In genomic region chr12:6778571-6779550, GRCh38 we compare ENCODE assay signal across 1 cellular context.
TF ChIP-seq lines count a peak whose summit lies in the region.

No MANE protein-coding gene starts in this region.

TF ChIP-seq in HepG2, 621 proteins besides CTCF, POLR2A, EP300 and RAD21 (continued from another document and continues in another):
- peak; percentile 92 to 96 for TF ChIP-seq HMGXB4 (CRISPR knock-in tag; IDR thresholded peaks at IDR 0.05; ENCODE audit: borderline replicate concordance in 1 of 2, low read depth in 1 of 2)
- peak; percentile 78 for TF ChIP-seq GATAD2A (CRISPR knock-in tag; IDR thresholded peaks at IDR 0.05)
- no peak for TF ChIP-seq GABPA (IDR thresholded peaks at IDR 0.05; ENCODE audit: low read depth, low read length)
- TF ChIP-seq GABPA (CRISPR knock-in tag; IDR thresholded peaks at IDR 0.05; ENCODE audit: low read depth), result peak; percentile 58; the same call in 1 of the 2 replicates
- no peak; the same call in 1 of the 2 replicates for TF ChIP-seq ZNF691 (CRISPR knock-in tag; IDR thresholded peaks at IDR 0.05; ENCODE audit: borderline replicate concordance, low read depth)
- TF ChIP-seq ZMYM2 (CRISPR knock-in tag; IDR thresholded peaks at IDR 0.05), result no peak
- TF ChIP-seq SNAI1 (CRISPR knock-in tag; IDR thresholded peaks at IDR 0.05; ENCODE audit: borderline replicate concordance), result no peak
- 0 out of 4 replicates have a peak, but pooled peaks of 1 of the 2 experiments have one; percentile 52 for TF ChIP-seq ATF4 (CRISPR knock-in tag; IDR thresholded peaks at IDR 0.05)
- no peak for TF ChIP-seq ARID2 (CRISPR knock-in tag; IDR thresholded peaks at IDR 0.05; ENCODE audit: borderline replicate concordance)
- TF ChIP-seq NPAS2 (CRISPR knock-in tag; IDR thresholded peaks at IDR 0.05; ENCODE audit: borderline replicate concordance), result peak; percentile 89; the same call in 1 of the 2 replicates
- TF ChIP-seq ATM (IDR thresholded peaks at IDR 0.05; ENCODE audit: borderline replicate concordance), result no peak
- 0 out of 2 replicates have a peak, but pooled peaks have one; percentile 23 for TF ChIP-seq ATF7-NPFF (CRISPR knock-in tag; IDR thresholded peaks at IDR 0.05; ENCODE audit: low read depth)
- no peak for TF ChIP-seq ZNF598 (CRISPR knock-in tag; IDR thresholded peaks at IDR 0.05; ENCODE audit: borderline replicate concordance)
- no peak for TF ChIP-seq E2F1 (CRISPR knock-in tag; IDR thresholded peaks at IDR 0.05)
- peak; percentile 82 for TF ChIP-seq HDAC2 (CRISPR knock-in tag; IDR thresholded peaks at IDR 0.05)
- TF ChIP-seq BHLHE40 (IDR thresholded peaks at IDR 0.05; ENCODE audit: low read length), result peak; percentile 68; the same call in 1 of the 2 replicates
- no peak for TF ChIP-seq ZMAT5 (CRISPR knock-in tag; IDR thresholded peaks at IDR 0.05; ENCODE audit: borderline replicate concordance, low read depth)
- peak; percentile 40; the same call in 1 of the 2 replicates for TF ChIP-seq HMGXB3 (CRISPR knock-in tag; IDR thresholded peaks at IDR 0.05; ENCODE audit: borderline replicate concordance)
- TF ChIP-seq ETV6 (CRISPR knock-in tag; conservative IDR thresholded peaks at IDR 0.05), result no peak
- no peak for TF ChIP-seq SP1 (IDR thresholded peaks at IDR 0.05)
- TF ChIP-seq SP1 (CRISPR knock-in tag; IDR thresholded peaks at IDR 0.05), result no peak; the same call in 1 of the 2 replicates
- no peak; the same call in 1 of the 2 replicates for TF ChIP-seq ZKSCAN1 (IDR thresholded peaks at IDR 0.05; ENCODE audit: low read length)
- TF ChIP-seq HIVEP1 (CRISPR knock-in tag; IDR thresholded peaks at IDR 0.05), result peak; percentile 78; the same call in 1 of the 2 replicates
- peak; percentile 74; the same call in 1 of the 2 replicates for TF ChIP-seq MEF2D (CRISPR knock-in tag; IDR thresholded peaks at IDR 0.05)
- TF ChIP-seq CENPT (CRISPR knock-in tag; IDR thresholded peaks at IDR 0.05; ENCODE audit: low read depth), result peak; percentile 68; the same call in 1 of the 2 replicates
- no peak for TF ChIP-seq PLSCR1 (CRISPR knock-in tag; IDR thresholded peaks at IDR 0.05; ENCODE audit: borderline replicate concordance)
- TF ChIP-seq ZFP82 (CRISPR knock-in tag; IDR thresholded peaks at IDR 0.05; ENCODE audit: borderline replicate concordance), result no peak
- TF ChIP-seq MIXL1 (CRISPR knock-in tag; IDR thresholded peaks at IDR 0.05), result peak; percentile 74
- peak; percentile 89 for TF ChIP-seq ZBTB14 (CRISPR knock-in tag; IDR thresholded peaks at IDR 0.05)
- TF ChIP-seq TBP (CRISPR knock-in tag; IDR thresholded peaks at IDR 0.05), result no peak
- no peak for TF ChIP-seq NFE2L2 (IDR thresholded peaks at IDR 0.05; ENCODE audit: low read length)
- TF ChIP-seq BRF2 (CRISPR knock-in tag; IDR thresholded peaks at IDR 0.05), result 0 out of 2 replicates have a peak, but pooled peaks have one; percentile 49
- TF ChIP-seq FOSL1 (CRISPR knock-in tag; IDR thresholded peaks at IDR 0.05; ENCODE audit: borderline replicate concordance), result no peak
- 0 out of 2 replicates have a peak, but pooled peaks have one; percentile 43 for TF ChIP-seq NRL (CRISPR knock-in tag; IDR thresholded peaks at IDR 0.05; ENCODE audit: borderline replicate concordance)
- no peak for TF ChIP-seq ZNF296 (CRISPR knock-in tag; conservative IDR thresholded peaks at IDR 0.05)
- TF ChIP-seq ZBTB21 (CRISPR knock-in tag; IDR thresholded peaks at IDR 0.05), result no peak
- no peak; the same call in 1 of the 2 replicates for TF ChIP-seq ZNF619 (CRISPR knock-in tag; IDR thresholded peaks at IDR 0.05)
- TF ChIP-seq ZNF879 (CRISPR knock-in tag; IDR thresholded peaks at IDR 0.05), result peak; percentile 53; the same call in 1 of the 2 replicates
- TF ChIP-seq MTA1 (CRISPR knock-in tag; IDR thresholded peaks at IDR 0.05; ENCODE audit: borderline replicate concordance), result peak; percentile 90; the same call in 1 of the 2 replicates
- no peak for TF ChIP-seq ZNF280D (CRISPR knock-in tag; IDR thresholded peaks at IDR 0.05)
- no peak for TF ChIP-seq HHEX (CRISPR knock-in tag; IDR thresholded peaks at IDR 0.05)
- no peak for TF ChIP-seq NR2F2 (IDR thresholded peaks at IDR 0.05; ENCODE audit: borderline replicate concordance, low read depth)
- peak; percentile 58 for TF ChIP-seq YY1 (IDR thresholded peaks at IDR 0.05; ENCODE audit: insufficient read depth, insufficient replicate concordance, low read depth, low read length)
- TF ChIP-seq KDM5B (CRISPR knock-in tag; IDR thresholded peaks at IDR 0.05; ENCODE audit: borderline replicate concordance), result peak; percentile 74
- TF ChIP-seq TARDBP (CRISPR knock-in tag; IDR thresholded peaks at IDR 0.05), result peak; percentile 93; the same call in 1 of the 2 replicates
- no peak for TF ChIP-seq ZSCAN30 (CRISPR knock-in tag; IDR thresholded peaks at IDR 0.05)
- no peak for TF ChIP-seq FUBP1 (CRISPR knock-in tag; IDR thresholded peaks at IDR 0.05; ENCODE audit: borderline replicate concordance)
- peak; percentile 59; the same call in 1 of the 2 replicates for TF ChIP-seq ZSCAN25 (CRISPR knock-in tag; IDR thresholded peaks at IDR 0.05)
